ENCODE assay signal across 1 cellular context in genomic region chr15:66939016-66939415, GRCh38.
TF ChIP-seq lines count a peak whose summit lies in the region.

No MANE protein-coding gene starts in this region.

TF ChIP-seq in IMR-90, 13 proteins besides CTCF, POLR2A, EP300 and RAD21 (continued from another document):
- no peak for TF ChIP-seq RCOR1 (IDR thresholded peaks at IDR 0.05; ENCODE audit: insufficient replicate concordance, low read length)
TF ChIP-seq in IMR-90: peak in this region for 0.
